In the genomic region with DNA sequence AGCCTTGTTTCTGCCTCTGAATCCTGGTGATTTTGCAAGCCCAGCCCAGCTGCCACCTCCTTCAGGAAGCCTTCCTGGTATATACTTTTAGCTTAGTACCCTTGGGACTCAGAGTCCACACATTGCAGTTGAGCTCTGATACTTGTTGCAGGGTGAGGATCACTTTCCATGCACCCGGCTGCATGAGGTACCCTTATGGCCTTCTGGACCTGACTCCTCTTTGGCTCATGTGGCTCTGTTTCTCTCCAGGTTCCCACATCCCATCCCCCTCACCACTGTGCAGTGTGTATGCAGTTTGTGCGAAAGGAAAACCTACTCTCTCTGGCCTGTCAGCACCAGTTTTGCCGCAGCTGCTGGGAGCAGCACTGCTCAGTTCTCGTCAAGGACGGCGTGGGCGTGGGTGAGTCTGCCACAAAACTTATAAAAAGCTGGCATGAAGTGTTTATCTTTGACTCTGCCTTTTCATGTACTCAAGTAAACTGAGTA, we compare ENCODE assay signal across 8 cellular contexts. TPM values are rescaled to one million over a fixed set of nuclear protein-coding genes. Genes with fewer than 3 reads are reported as not detected.
DNase-seq lines count a peak whose midpoint lies in the region; ATAC-seq, FAIRE-seq and TF ChIP-seq lines count a peak whose summit lies in the region.
"Had no signal": no experiment of that assay in that cellular context is flagged by ENCODE, and none has a peak within 500 bp of the region (broad histone marks: within the 10 kb centered on the region; RNA-seq: fewer than 3 reads in every experiment).

No MANE protein-coding gene starts in this region.

- no peak overlapping the region for H3K4me3 ChIP-seq in K562
- no peak overlapping the region for H3K4me3 ChIP-seq in brain microvascular endothelial cell (ENCODE audit: low read depth, low read length)
- H3K4me3 ChIP-seq: hepatocyte had no signal

- 90% methylated on average over 7 of the region's 7 CpGs for WGBS in K562 (ENCODE audit: insufficient coverage, low coverage, missing lambda C conversion rate)

- in situ Hi-C loops in K562 (cut with MboI) (no loop called here), brain microvascular endothelial cell (cut with HindIII; ENCODE audit: low pct_ligation_motif_present, low sequenced_read_pairs) (no loop called here)

- no peaks in the 10 kb centered on the region for H3K4me1 ChIP-seq in K562 (replicated peaks in 1 of 2; ENCODE audit: control insufficient read depth in 2 of 2, insufficient read depth in 2 of 2, low read length in 2 of 2)

- H3K36me3 Mint-ChIP-seq in T-cell: peaks cover 51% of the 10 kb centered on the region

- no peaks in the 10 kb centered on the region for H4K20me1 ChIP-seq in K562 (replicated peaks; ENCODE audit: control insufficient read depth, insufficient read depth, low read length)

- peak overlapping the region; percentile 58 to 75 for H3K27ac Mint-ChIP-seq in T-cell

- no peaks in the 10 kb centered on the region for H3K9me3 Mint-ChIP-seq in T-cell

- no peaks in the 10 kb centered on the region; the same call in 2 of the 3 replicates for H3K79me2 ChIP-seq in K562 (ENCODE audit: control insufficient read depth, insufficient read depth, low read length)
- H3K79me2 ChIP-seq: hepatocyte had no signal

- no TSS peak for BruUV-seq in K562 (replicated peaks; lab: Mats Ljungman, UMichigan)

- H3K9me1 ChIP-seq in K562 (ENCODE audit: control insufficient read depth, insufficient read depth, low read length): no peaks in the 10 kb centered on the region

- TF ChIP-seq POLR2A in K562 (conservative IDR thresholded peaks at IDR 0.05): no peak

- H3K27me3 ChIP-seq in K562 (ENCODE audit: control insufficient read depth in 2 of 2, insufficient read depth in 2 of 2, low read length in 2 of 2) (no peaks in the 10 kb centered on the region), brain microvascular endothelial cell (replicated peaks) (no peaks in the 10 kb centered on the region)
- H3K27me3 ChIP-seq: hepatocyte had no signal

- POLR2A ChIA-PET in T-cell (lab: Charles Lee): interaction anchor here in 1 of 2 donors (0.5 kb wide), 2 partner anchors 47 to 53 kb away, joined by 3 to 6 read pairs; no protein-coding TSS in a partner anchor
- POLR2A ChIA-PET in K562 (lab: Yijun Ruan, JAX): interaction anchor here (1.2 kb wide), 1 partner anchor 19 kb away, joined by 4 read pairs; no protein-coding TSS in a partner anchor

- ATAC-seq in T-cell (replicated peaks in 1 of 4) (peak in 1 of 4 experiments; percentile 35), K562 (no peak)

- DNase-seq in T-cell (no peak), K562 (ENCODE audit: extremely low read depth in 1 of 4, low spot score in 3 of 4) (no peak), DMS53 (lab: John Stamatoyannopoulos, UW) (no peak), brain microvascular endothelial cell (no peak)
- peak; percentile 59 for DNase-seq in stimulated activated CD4-positive, alpha-beta T cell treated with anti-CD3 and anti-CD28 coated beads, Interleukin-15, amount 100 ng/mL, for 24 hours
- DNase-seq: SW 1271, trophoblast cell had no signal

- H3K27me3 Mint-ChIP-seq in T-cell: no peaks in the 10 kb centered on the region

- H3K9ac ChIP-seq in K562 (ENCODE audit: insufficient read depth in 1 of 2, low read depth in 2 of 2, low read length in 2 of 2): no peak overlapping the region

- FAIRE-seq in K562 (lab: Jason Lieb, UNC): no peak

- no peak overlapping the region for H2AFZ ChIP-seq in K562 (ENCODE audit: low read depth, low read length)
- H2AFZ ChIP-seq: hepatocyte had no signal

- TF ChIP-seq EP300 in K562 (IDR thresholded peaks at IDR 0.05; ENCODE audit: low read length): no peak

- no peak for TF ChIP-seq CTCF in K562 (IDR thresholded peaks at IDR 0.05 in 2 of 3, conservative IDR thresholded peaks at IDR 0.05 in 1 of 3; ENCODE audit: insufficient read depth in 2 of 3, low read depth in 1 of 3, low read length in 3 of 3)
- no peak for TF ChIP-seq CTCF in brain microvascular endothelial cell (IDR thresholded peaks at IDR 0.05; ENCODE audit: low read depth, low read length, missing control alignments)

- intact Hi-C loops in K562 (cut with micrococcal nuclease): no loop called here

- H3K4me2 ChIP-seq in K562 (ENCODE audit: insufficient read depth, low read length): no peak overlapping the region
- H3K4me2 ChIP-seq: hepatocyte had no signal

- CTCF ChIA-PET in T-cell (lab: Charles Lee) (no interaction called here), K562 (lab: Yijun Ruan, JAX; ENCODE audit: low intra/inter-chr PET ratio) (no interaction called here)

- no peak overlapping the region for H3K4me3 Mint-ChIP-seq in T-cell

- H3K4me1 Mint-ChIP-seq in T-cell: peaks cover 7 to 15% (median 9%) of the 10 kb centered on the region in 3 donors

- no peaks in the 10 kb centered on the region for H3K9me3 ChIP-seq in K562 (replicated peaks; ENCODE audit: control insufficient read depth, insufficient read depth, low read depth, low read length)

- H3K27ac ChIP-seq in K562 (ENCODE audit: extremely low read depth, low read depth, low read length): no peak overlapping the region
- H3K27ac ChIP-seq in brain microvascular endothelial cell: no peak overlapping the region
- H3K27ac ChIP-seq: hepatocyte had no signal

- peaks cover 79% of the 10 kb centered on the region for H3K36me3 ChIP-seq in K562 (ENCODE audit: control insufficient read depth, insufficient read depth, low read length)
- peaks cover 51% of the 10 kb centered on the region for H3K36me3 ChIP-seq in brain microvascular endothelial cell (replicated peaks)

- no peak for TF ChIP-seq RAD21 in K562 (CRISPR knock-in tag; conservative IDR thresholded peaks at IDR 0.05 in 1 of 2, IDR thresholded peaks at IDR 0.05 in 1 of 2)

RNA-seq across cellular contexts. Expression of gene P4HTM, which starts 23.1 kb away (rescaled TPM):
- total RNA-seq in T-cell (10 to 100 TPM; 40.4 to 79.0 (median 73.6) TPM), K562 (2014; rRNA removed) (0.23 and 0.33 TPM in 2 replicates), K562 (2014; rRNA removed; fragmentation: Illumina TruSeq; extraction: Trizol) (0.25 and 0.32 TPM in 2 replicates), K562 (2015; rRNA removed; fragmentation: Illumina TruSeq; extraction: Trizol) (0.14 TPM in 1 of 2 replicates, not detected in the other), K562 (2021) (0.27 and 0.66 TPM in 2 replicates)
- total RNA-seq in K562 (2011; cell fraction: chromatin; rRNA removed; ENCODE audit: low replicate concordance): 3.4 and 7.6 TPM in 2 replicates
- total RNA-seq in K562 (2011; cell fraction: nucleolus; rRNA removed): 4.1 and 6.7 TPM in 2 replicates
- total RNA-seq in K562 (2011; cell fraction: nucleoplasm; rRNA removed): 3.4 and 3.7 TPM in 2 replicates
- polyA plus RNA-seq in K562 (2011; rRNA removed) (0.30 and 0.47 TPM in 2 replicates), K562 (2014; fragmentation: Illumina TruSeq; extraction: Trizol) (0.09 and 0.29 TPM in 2 replicates), K562 (2014; fragmentation: Nextera tagmentation; extraction: Ambion mirVana) (not detected), K562 (2014; rRNA removed) (0.22 and 0.29 TPM in 2 replicates)
- polyA plus RNA-seq in K562 (2011; cell fraction: cytosol; rRNA removed): 0.34 and 0.42 TPM in 2 replicates
- polyA plus RNA-seq in K562 (2011; cell fraction: nucleus; rRNA removed): 1.3 and 3.4 TPM in 2 replicates
- 0.18 and 0.48 TPM in 2 replicates for polyA plus RNA-seq in K562 (2012)
- polyA minus RNA-seq in K562 (2011; rRNA and poly(A)+ RNA removed): 0.63 and 0.77 TPM in 2 replicates
- 0.67 and 1.5 TPM in 2 replicates for polyA minus RNA-seq in K562 (2011; cell fraction: cytosol; rRNA and poly(A)+ RNA removed)
- polyA minus RNA-seq in K562 (2011; cell fraction: nucleus; rRNA and poly(A)+ RNA removed): 1.00 and 1.9 TPM in 2 replicates

RNA-seq across cellular contexts. Expression of gene WDR6, which starts 40.3 kb away (rescaled TPM):
- total RNA-seq in T-cell: 100 to 1,000 TPM; 204 to 300 (median 293) TPM
- total RNA-seq in K562 (2011; cell fraction: chromatin; rRNA removed; ENCODE audit: low replicate concordance): 147 and 376 TPM in 2 replicates
- total RNA-seq in K562 (2011; cell fraction: nucleolus; rRNA removed): 205 and 207 TPM in 2 replicates
- total RNA-seq in K562 (2011; cell fraction: nucleoplasm; rRNA removed): 128 and 141 TPM in 2 replicates
- 33.7 and 43.1 TPM in 2 replicates for total RNA-seq in K562 (2014; rRNA removed)
- 29.7 and 40.0 TPM in 2 replicates for total RNA-seq in K562 (2014; rRNA removed; fragmentation: Illumina TruSeq; extraction: Trizol)
- 44.7 and 46.7 TPM in 2 replicates for total RNA-seq in K562 (2015; rRNA removed; fragmentation: Illumina TruSeq; extraction: Trizol)
- 90.4 and 90.6 TPM in 2 replicates for total RNA-seq in K562 (2021)
- polyA plus RNA-seq in K562 (2011; rRNA removed): 47.6 and 69.8 TPM in 2 replicates
- 64.5 and 91.8 TPM in 2 replicates for polyA plus RNA-seq in K562 (2011; cell fraction: cytosol; rRNA removed)
- polyA plus RNA-seq in K562 (2011; cell fraction: nucleus; rRNA removed): 426 and 555 TPM in 2 replicates
- 82.6 and 84.1 TPM in 2 replicates for polyA plus RNA-seq in K562 (2012)
- 73.7 and 77.8 TPM in 2 replicates for polyA plus RNA-seq in K562 (2014; fragmentation: Illumina TruSeq; extraction: Trizol)
- 10 to 100 TPM in 1 of 2 experiments, 1 to 10 TPM in 1; 8.9 to 14.2 TPM for polyA plus RNA-seq in K562 (2014; fragmentation: Nextera tagmentation; extraction: Ambion mirVana)
- 60.4 and 66.9 TPM in 2 replicates for polyA plus RNA-seq in K562 (2014; rRNA removed)
- 46.0 and 52.0 TPM in 2 replicates for polyA minus RNA-seq in K562 (2011; rRNA and poly(A)+ RNA removed)
- polyA minus RNA-seq in K562 (2011; cell fraction: cytosol; rRNA and poly(A)+ RNA removed): 33.9 and 49.7 TPM in 2 replicates
- polyA minus RNA-seq in K562 (2011; cell fraction: nucleus; rRNA and poly(A)+ RNA removed): 35.3 and 35.7 TPM in 2 replicates

RNA-seq across cellular contexts. Expression of gene ARIH2, which starts 48.3 kb away (rescaled TPM):
- total RNA-seq in T-cell (100 to 1,000 TPM; 136 to 163 (median 153) TPM), K562 (2014; rRNA removed) (114 and 120 TPM in 2 replicates), K562 (2014; rRNA removed; fragmentation: Illumina TruSeq; extraction: Trizol) (112 and 138 TPM in 2 replicates), K562 (2015; rRNA removed; fragmentation: Illumina TruSeq; extraction: Trizol) (95.9 and 97.0 TPM in 2 replicates), K562 (2021) (110 and 118 TPM in 2 replicates)
- total RNA-seq in K562 (2011; cell fraction: chromatin; rRNA removed; ENCODE audit: low replicate concordance): 369 and 397 TPM in 2 replicates
- 237 and 239 TPM in 2 replicates for total RNA-seq in K562 (2011; cell fraction: nucleolus; rRNA removed)
- 280 and 316 TPM in 2 replicates for total RNA-seq in K562 (2011; cell fraction: nucleoplasm; rRNA removed)
- polyA plus RNA-seq in K562 (2011; rRNA removed) (101 and 110 TPM in 2 replicates), K562 (2014; fragmentation: Illumina TruSeq; extraction: Trizol) (105 and 108 TPM in 2 replicates), K562 (2014; fragmentation: Nextera tagmentation; extraction: Ambion mirVana) (10 to 100 TPM; 27.0 to 27.3 TPM), K562 (2014; rRNA removed) (107 and 128 TPM in 2 replicates)
- 84.8 and 91.1 TPM in 2 replicates for polyA plus RNA-seq in K562 (2011; cell fraction: cytosol; rRNA removed)
- 116 and 137 TPM in 2 replicates for polyA plus RNA-seq in K562 (2011; cell fraction: nucleus; rRNA removed)
- 61.3 and 62.2 TPM in 2 replicates for polyA plus RNA-seq in K562 (2012)
- polyA minus RNA-seq in K562 (2011; rRNA and poly(A)+ RNA removed): 101 and 125 TPM in 2 replicates
- polyA minus RNA-seq in K562 (2011; cell fraction: cytosol; rRNA and poly(A)+ RNA removed): 51.1 and 78.2 TPM in 2 replicates
- 54.4 and 58.2 TPM in 2 replicates for polyA minus RNA-seq in K562 (2011; cell fraction: nucleus; rRNA and poly(A)+ RNA removed)

RNA-seq across cellular contexts. Expression of gene DALRD3, which starts 51.5 kb away (rescaled TPM):
- total RNA-seq in T-cell: 10 to 100 TPM; 20.8 to 35.1 (median 30.3) TPM
- 35.7 and 101 TPM in 2 replicates for total RNA-seq in K562 (2011; cell fraction: chromatin; rRNA removed; ENCODE audit: low replicate concordance)
- total RNA-seq in K562 (2011; cell fraction: nucleolus; rRNA removed): 84.0 and 85.6 TPM in 2 replicates
- 43.0 and 44.7 TPM in 2 replicates for total RNA-seq in K562 (2011; cell fraction: nucleoplasm; rRNA removed)
- total RNA-seq in K562 (2014; rRNA removed): 15.7 and 18.0 TPM in 2 replicates
- total RNA-seq in K562 (2014; rRNA removed; fragmentation: Illumina TruSeq; extraction: Trizol): 8.4 and 11.6 TPM in 2 replicates
- 10.6 and 11.9 TPM in 2 replicates for total RNA-seq in K562 (2015; rRNA removed; fragmentation: Illumina TruSeq; extraction: Trizol)
- total RNA-seq in K562 (2021): 15.7 and 16.0 TPM in 2 replicates
- polyA plus RNA-seq in K562 (2011; rRNA removed): 30.5 and 31.3 TPM in 2 replicates
- polyA plus RNA-seq in K562 (2011; cell fraction: cytosol; rRNA removed): 45.1 and 53.1 TPM in 2 replicates
- polyA plus RNA-seq in K562 (2011; cell fraction: nucleus; rRNA removed): 167 and 168 TPM in 2 replicates
- polyA plus RNA-seq in K562 (2012): 18.1 and 28.0 TPM in 2 replicates
- 14.4 and 15.9 TPM in 2 replicates for polyA plus RNA-seq in K562 (2014; fragmentation: Illumina TruSeq; extraction: Trizol)
- 1 to 10 TPM; 6.6 to 7.2 TPM for polyA plus RNA-seq in K562 (2014; fragmentation: Nextera tagmentation; extraction: Ambion mirVana)
- polyA plus RNA-seq in K562 (2014; rRNA removed): 18.3 and 20.5 TPM in 2 replicates
- 15.7 and 24.6 TPM in 2 replicates for polyA minus RNA-seq in K562 (2011; rRNA and poly(A)+ RNA removed)
- polyA minus RNA-seq in K562 (2011; cell fraction: cytosol; rRNA and poly(A)+ RNA removed): 14.8 and 15.2 TPM in 2 replicates
- polyA minus RNA-seq in K562 (2011; cell fraction: nucleus; rRNA and poly(A)+ RNA removed): 30.7 and 32.9 TPM in 2 replicates

RNA-seq across cellular contexts. Expression of gene NDUFAF3, which starts 55.0 kb away (rescaled TPM):
- total RNA-seq in T-cell (10 to 100 TPM; 62.8 to 92.1 (median 78.1) TPM), K562 (2014; rRNA removed) (127 and 133 TPM in 2 replicates), K562 (2014; rRNA removed; fragmentation: Illumina TruSeq; extraction: Trizol) (17.9 and 22.4 TPM in 2 replicates), K562 (2015; rRNA removed; fragmentation: Illumina TruSeq; extraction: Trizol) (26.5 and 27.7 TPM in 2 replicates), K562 (2021) (73.3 and 77.2 TPM in 2 replicates)
- 14.7 and 50.3 TPM in 2 replicates for total RNA-seq in K562 (2011; cell fraction: chromatin; rRNA removed; ENCODE audit: low replicate concordance)
- 65.5 and 74.9 TPM in 2 replicates for total RNA-seq in K562 (2011; cell fraction: nucleolus; rRNA removed)
- 27.9 and 29.3 TPM in 2 replicates for total RNA-seq in K562 (2011; cell fraction: nucleoplasm; rRNA removed)
- polyA plus RNA-seq in K562 (2011; rRNA removed) (22.5 and 25.1 TPM in 2 replicates), K562 (2014; fragmentation: Illumina TruSeq; extraction: Trizol) (39.8 and 49.8 TPM in 2 replicates), K562 (2014; fragmentation: Nextera tagmentation; extraction: Ambion mirVana) (10 to 100 TPM; 17.0 to 36.3 TPM), K562 (2014; rRNA removed) (64.6 and 75.9 TPM in 2 replicates)
- 36.7 and 88.5 TPM in 2 replicates for polyA plus RNA-seq in K562 (2011; cell fraction: cytosol; rRNA removed)
- polyA plus RNA-seq in K562 (2011; cell fraction: nucleus; rRNA removed): 21.1 and 28.5 TPM in 2 replicates
- polyA plus RNA-seq in K562 (2012): 62.2 and 78.2 TPM in 2 replicates
- 9.4 and 16.0 TPM in 2 replicates for polyA minus RNA-seq in K562 (2011; rRNA and poly(A)+ RNA removed)
- polyA minus RNA-seq in K562 (2011; cell fraction: cytosol; rRNA and poly(A)+ RNA removed): 24.0 and 27.2 TPM in 2 replicates
- 42.8 and 44.3 TPM in 2 replicates for polyA minus RNA-seq in K562 (2011; cell fraction: nucleus; rRNA and poly(A)+ RNA removed)

Comparison
In these comparisons a context has a peak if more than half of its experiments do, and no peak if none do; other contexts are left out.
1. RNA of gene P4HTM, which starts 23.1 kb away (total RNA-seq): 40.4 to 79.0 TPM in T-cell; 0.14 to 7.6 TPM in K562; every median in the first group is over 4 times any median in the second.